Comparison of ENCODE assay signal across 1 cellular context in genomic region chr16:84948855-84949610, GRCh38.
TF ChIP-seq lines count a peak whose summit lies in the region.

No MANE protein-coding gene starts in this region.

TF ChIP-seq in GM12878, 131 proteins besides CTCF, POLR2A, EP300 and RAD21 (continued from another document):
- TF ChIP-seq TCF12 (IDR thresholded peaks at IDR 0.05; ENCODE audit: low read depth, low read length) (no peak), RELB (IDR thresholded peaks at IDR 0.05; ENCODE audit: low read depth) (0 out of 2 replicates have a peak, but pooled peaks have one; percentile 29), ZNF207 (IDR thresholded peaks at IDR 0.05; ENCODE audit: borderline replicate concordance) (no peak), ASH2L (IDR thresholded peaks at IDR 0.05; ENCODE audit: borderline replicate concordance, low read depth) (no peak), CHD4 (IDR thresholded peaks at IDR 0.05) (no peak)
